In genomic region chr1:47432071-47433036, GRCh38 we compare ENCODE assay signal across 8 cellular contexts. TPM values are rescaled to one million over a fixed set of nuclear protein-coding genes. Genes with fewer than 3 reads are reported as not detected.
DNase-seq lines count a peak whose midpoint lies in the region; ATAC-seq lines count a peak whose summit lies in the region.

No MANE protein-coding gene starts in this region.

- POLR2A ChIA-PET in activated CD4-positive, alpha-beta memory T cell treated with anti-CD3 and anti-CD28 coated beads for 36 hours (lab: Charles Lee): no interaction called here

- peaks cover 13% of the 10 kb centered on the region for H3K27me3 Mint-ChIP-seq in activated CD4-positive, alpha-beta memory T cell treated with anti-CD3 and anti-CD28 coated beads for 36 hours
- H3K27me3 Mint-ChIP-seq in stimulated activated memory B cell treated with anti-CD40 and anti-IgM and Interleukin-4, amounts not matched to agents 10 μg/mL and 1 μg/mL and 100 μg/mL, for 72 hours: peaks cover 48% of the 10 kb centered on the region

- H3K27ac ChIP-seq in effector memory CD4-positive, alpha-beta T cell (ENCODE audit: insufficient read depth, low read length, poor library complexity, severe bottlenecking): no peak overlapping the region

- H3K4me1 ChIP-seq in effector memory CD4-positive, alpha-beta T cell (ENCODE audit: control insufficient read depth, insufficient read depth, low read length, poor library complexity, severe bottlenecking): peaks cover 20% of the 10 kb centered on the region

- peak overlapping the region; percentile 16 for H3K4me3 Mint-ChIP-seq in activated CD4-positive, alpha-beta memory T cell treated with anti-CD3 and anti-CD28 coated beads for 36 hours
- H3K4me3 Mint-ChIP-seq in stimulated activated memory B cell treated with anti-CD40 and anti-IgM and Interleukin-4, amounts not matched to agents 10 μg/mL and 1 μg/mL and 100 μg/mL, for 72 hours: peak overlapping the region; percentile 19

- H3K27ac Mint-ChIP-seq in activated CD4-positive, alpha-beta memory T cell treated with anti-CD3 and anti-CD28 coated beads for 36 hours: no peak overlapping the region
- H3K27ac Mint-ChIP-seq in stimulated activated memory B cell treated with anti-CD40 and anti-IgM and Interleukin-4, amounts not matched to agents 10 μg/mL and 1 μg/mL and 100 μg/mL, for 72 hours: no peak overlapping the region

- peaks cover 12% of the 10 kb centered on the region for H3K36me3 Mint-ChIP-seq in activated CD4-positive, alpha-beta memory T cell treated with anti-CD3 and anti-CD28 coated beads for 36 hours
- H3K36me3 Mint-ChIP-seq in stimulated activated memory B cell treated with anti-CD40 and anti-IgM and Interleukin-4, amounts not matched to agents 10 μg/mL and 1 μg/mL and 100 μg/mL, for 72 hours: no peaks in the 10 kb centered on the region

- peak; percentile 83 for DNase-seq in Ammon's horn (ENCODE audit: low spot score)
- DNase-seq in NCI-H460 (ENCODE audit: extremely low read depth, low read depth): peak; percentile 56
- peak; percentile 77 for DNase-seq in activated CD4-positive, alpha-beta memory T cell treated with anti-CD3 and anti-CD28 coated beads for 36 hours
- peak in 2 of 3 donors; percentile 35 to 50 for DNase-seq in effector memory CD4-positive, alpha-beta T cell
- peak; percentile 82 to 85 for DNase-seq in lung microvascular endothelial cell (ENCODE audit: low read depth in 2 of 2)
- DNase-seq in mesenteric fat pad (ENCODE audit: low spot score): no peak

- H3K9me3 Mint-ChIP-seq in activated CD4-positive, alpha-beta memory T cell treated with anti-CD3 and anti-CD28 coated beads for 36 hours: no peaks in the 10 kb centered on the region
- no peaks in the 10 kb centered on the region for H3K9me3 Mint-ChIP-seq in stimulated activated memory B cell treated with anti-CD40 and anti-IgM and Interleukin-4, amounts not matched to agents 10 μg/mL and 1 μg/mL and 100 μg/mL, for 72 hours

- ATAC-seq in GM21367 (IDR thresholded peaks at IDR 0.05; ENCODE audit: unreplicated experiment): peak; percentile 32
- no peak for ATAC-seq in stimulated activated memory B cell treated with anti-CD40 and anti-IgM and Interleukin-4, amounts not matched to agents 10 μg/mL and 1 μg/mL and 100 μg/mL, for 72 hours

- H3K36me3 ChIP-seq in effector memory CD4-positive, alpha-beta T cell (ENCODE audit: control insufficient read depth, insufficient read depth, low read length): no peaks in the 10 kb centered on the region

- CTCF ChIA-PET in activated CD4-positive, alpha-beta memory T cell treated with anti-CD3 and anti-CD28 coated beads for 36 hours (lab: Charles Lee): interaction anchor here (0.7 to 10.6 kb wide), 20 partner anchors 9 to 321 kb away, joined by 3 to 237 read pairs (median 4); no protein-coding TSS in a partner anchor

- peaks cover 41% of the 10 kb centered on the region for H3K4me1 Mint-ChIP-seq in activated CD4-positive, alpha-beta memory T cell treated with anti-CD3 and anti-CD28 coated beads for 36 hours (ENCODE audit: low read depth)
- peaks cover 44% of the 10 kb centered on the region for H3K4me1 Mint-ChIP-seq in stimulated activated memory B cell treated with anti-CD40 and anti-IgM and Interleukin-4, amounts not matched to agents 10 μg/mL and 1 μg/mL and 100 μg/mL, for 72 hours

- H3K4me3 ChIP-seq in effector memory CD4-positive, alpha-beta T cell (ENCODE audit: insufficient read depth, low read depth, low read length, poor library complexity, severe bottlenecking): peak overlapping the region; percentile 35

- no peaks in the 10 kb centered on the region for H3K27me3 ChIP-seq in effector memory CD4-positive, alpha-beta T cell (replicated peaks; ENCODE audit: control insufficient read depth, insufficient read depth, low read length, poor library complexity, severe bottlenecking)

- intact Hi-C loops in activated CD4-positive, alpha-beta memory T cell treated with anti-CD3 and anti-CD28 coated beads for 36 hours (cut with micrococcal nuclease): loop anchor here (1.0 to 5.0 kb wide), 2 partner anchors 255 to 294 kb away; no protein-coding TSS in a partner anchor

- H3K9me3 ChIP-seq in effector memory CD4-positive, alpha-beta T cell (ENCODE audit: control insufficient read depth, low read length): no peaks in the 10 kb centered on the region

RNA-seq across cellular contexts. Expression of gene FOXD2, which starts 5.5 kb away (rescaled TPM):
- 0.46 and 0.54 TPM in 2 replicates for total RNA-seq in NCI-H460 (2014; rRNA removed; shearing (Covaris generic))
- polyA plus RNA-seq in NCI-H460 (2014; cell fraction: nucleus; rRNA removed): 0.78 and 0.88 TPM in 2 replicates
- total RNA-seq in activated CD4-positive, alpha-beta memory T cell treated with anti-CD3 and anti-CD28 coated beads for 36 hours: under 1 TPM; 0.10 to 0.26 TPM
- total RNA-seq in lung microvascular endothelial cell (under 0.01 TPM in 2 replicates), mesenteric fat pad (0.13 TPM)

RNA-seq across cellular contexts. Expression of gene FOXE3, which starts 16.3 kb away (rescaled TPM):
- not detected in 2 replicates for total RNA-seq in NCI-H460 (2014; rRNA removed; shearing (Covaris generic))
- polyA plus RNA-seq in NCI-H460 (2014; cell fraction: nucleus; rRNA removed): not detected in 2 replicates
- not detected for total RNA-seq in activated CD4-positive, alpha-beta memory T cell treated with anti-CD3 and anti-CD28 coated beads for 36 hours
- total RNA-seq in lung microvascular endothelial cell: not detected in 2 replicates
- not detected for total RNA-seq in mesenteric fat pad
